Comparison of ENCODE assay signal across 21 cellular contexts in genomic region chr20:1829531-1829930, GRCh38.
A peak's percentile ranks its signal among the peaks of the same experiment; 100 is the strongest.
DNase-seq lines count a peak whose midpoint lies in the region; ATAC-seq and TF ChIP-seq lines count a peak whose summit lies in the region.
"Had no signal": no experiment of that assay in that cellular context is flagged by ENCODE, and none has a peak within 500 bp of the region (broad histone marks: within the 10 kb centered on the region; RNA-seq: fewer than 3 reads in every experiment).

No MANE protein-coding gene starts in this region.

- no peaks in the 10 kb centered on the region for H3K79me2 ChIP-seq in hepatocyte

- H3K36me3 ChIP-seq in heart left ventricle (no peaks in the 10 kb centered on the region), adrenal gland (replicated peaks in 1 of 2) (no peaks in the 10 kb centered on the region), hepatocyte (replicated peaks; ENCODE audit: insufficient read depth, low read depth) (no peaks in the 10 kb centered on the region)
- H3K36me3 ChIP-seq: left lung, spleen, transverse colon had no signal

- intact Hi-C loops in heart left ventricle (cut with DNase I), result no loop called here
- intact Hi-C loops in left cardiac atrium (cut with DNase I), result no loop called here
- intact Hi-C loops in adrenal gland (cut with DNase I), result no loop called here

- no peaks in the 10 kb centered on the region for H4K20me1 ChIP-seq in hepatocyte (ENCODE audit: insufficient read depth, poor library complexity, severe bottlenecking)

- H3K27ac ChIP-seq in heart left ventricle (peak overlapping the region in 10 of 12 donors; percentile 1 to 89 (median 66)), adrenal gland (peak overlapping the region in 4 of 5 donors; percentile 36 to 80 (median 57)), hepatocyte (peak overlapping the region; percentile 32), substantia nigra (ENCODE audit: low read depth, low read length, poor library complexity, severe bottlenecking) (peak overlapping the region; percentile 99)
- H3K27ac ChIP-seq: psoas muscle, SK-N-MC, transverse colon had no signal

- DNase-seq in heart left ventricle (no peak), left cardiac atrium (no peak), adrenal gland (no peak), hepatocyte (ENCODE audit: low spot score) (no peak), substantia nigra (lab: John Stamatoyannopoulos, UW) (no peak)
- DNase-seq in stimulated activated CD4-positive, alpha-beta T cell treated with anti-CD3 and anti-CD28 coated beads, Interleukin-2, amount 100 ng/mL, for 24 hours, result no peak
- DNase-seq: activated CD4-positive, alpha-beta T cell treated with anti-CD3 and anti-CD28 coated beads, Interleukin-2, amount 10 ng/mL, durations not matched to agents 24 days and 14 days; glutamatergic neuron; MM.1S; NCI-H1436 treated with DMSO at 0.1 percent for 48 hours; NCI-H524; spleen; stimulated activated CD4-positive, alpha-beta T cell treated with anti-CD3 and anti-CD28 coated beads, Interleukin-4, amount 100 ng/mL, for 24 hours; stimulated activated naive CD8-positive, alpha-beta T cell treated with anti-CD3 and anti-CD28 coated beads, Interleukin-15, amount 100 ng/mL, for 72 hours; T-helper 2 cell; transverse colon had no signal

- H3K4me3 ChIP-seq in heart left ventricle (no peak overlapping the region), adrenal gland (no peak overlapping the region), hepatocyte (no peak overlapping the region)
- H3K4me3 ChIP-seq: left lung, psoas muscle, SK-N-MC, spleen, transverse colon had no signal

- no peak overlapping the region for H3K4me2 ChIP-seq in hepatocyte

- H2AFZ ChIP-seq in hepatocyte, result no peak overlapping the region

- H3K4me1 ChIP-seq in heart left ventricle (peaks cover 0 to 71% (median 28%) of the 10 kb centered on the region in 12 donors), adrenal gland (replicated peaks in 1 of 2) (peaks cover 30 to 38% of the 10 kb centered on the region in 2 donors), hepatocyte (ENCODE audit: insufficient read depth) (no peaks in the 10 kb centered on the region)

- no peaks in the 10 kb centered on the region for H3K27me3 ChIP-seq in heart left ventricle
- H3K27me3 ChIP-seq in adrenal gland, result no peaks in the 10 kb centered on the region
- no peaks in the 10 kb centered on the region for H3K27me3 ChIP-seq in hepatocyte
- H3K27me3 ChIP-seq: transverse colon had no signal

- TF ChIP-seq POLR2A in heart left ventricle (IDR thresholded peaks at IDR 0.05), result no peak
- no peak for TF ChIP-seq POLR2A in adrenal gland (IDR thresholded peaks at IDR 0.05)

- H3K9me2 ChIP-seq in hepatocyte (replicated peaks; ENCODE audit: insufficient read depth), result no peaks in the 10 kb centered on the region

- no peak for ATAC-seq in heart left ventricle
- ATAC-seq in left cardiac atrium, result no peak
- ATAC-seq in HG03354 (IDR thresholded peaks at IDR 0.05; ENCODE audit: poor library complexity, severe bottlenecking, unreplicated experiment), result no peak
- no peak for ATAC-seq in GM19463 (IDR thresholded peaks at IDR 0.05; ENCODE audit: unreplicated experiment)
- ATAC-seq: stimulated activated naive CD8-positive, alpha-beta T cell treated with anti-CD3 and anti-CD28 coated beads, Interleukin-15, amount 100 ng/mL, for 72 hours had no signal

- TF ChIP-seq CTCF in heart left ventricle (IDR thresholded peaks at IDR 0.05) (no peak), adrenal gland (IDR thresholded peaks at IDR 0.05) (no peak), hepatocyte (IDR thresholded peaks at IDR 0.05; ENCODE audit: poor library complexity) (no peak)

- H3K9me3 ChIP-seq in heart left ventricle (no peaks in the 10 kb centered on the region), adrenal gland (replicated peaks in 1 of 3) (no peaks in the 10 kb centered on the region), hepatocyte (ENCODE audit: low read depth) (no peaks in the 10 kb centered on the region)
- H3K9me3 ChIP-seq: left lung, psoas muscle, transverse colon had no signal

- 51 to 70% (median 59%) methylated on average over 9 of the region's 9 CpGs for WGBS in heart left ventricle, 4 donors
- WGBS in adrenal gland, 4 donors, result 57 to 69% (median 64%) methylated on average over 9 of the region's 9 CpGs
- WGBS in hepatocyte (ENCODE audit: low lambda C conversion rate, missing lambda C conversion rate), result 89% methylated on average over 9 of the region's 9 CpGs

Comparison
In these comparisons a context has a peak if more than half of its experiments do, and no peak if none do; other contexts are left out.
1. H3K27ac ChIP-seq: peak in every context shown above with its lines; median percentile 99 in substantia nigra; 66 in heart left ventricle; 57 in adrenal gland; 32 in hepatocyte.